ENCODE assay signal across 1 cellular context in genomic region chr4:189940178-189941004, GRCh38.
TF ChIP-seq lines count a peak whose summit lies in the region.

Gene FRG1 (plus strand): TSS chr4:189940872. CDS start chr4:189941010, 138 bp downstream.

TF ChIP-seq in HepG2, 621 proteins besides CTCF, POLR2A, EP300 and RAD21 (continued from another document and continues in another):
- TF ChIP-seq ZNF746 (CRISPR knock-in tag; IDR thresholded peaks at IDR 0.05), result peak; percentile 15; the same call in 1 of the 2 replicates
- TF ChIP-seq CENPX (CRISPR knock-in tag; IDR thresholded peaks at IDR 0.05), result no peak
- no peak for TF ChIP-seq ARNTL (CRISPR knock-in tag; IDR thresholded peaks at IDR 0.05)
- no peak for TF ChIP-seq CEBPB (IDR thresholded peaks at IDR 0.05; ENCODE audit: borderline replicate concordance, low read depth, low read length)
- peak; percentile 87 for TF ChIP-seq E2F5 (CRISPR knock-in tag; conservative IDR thresholded peaks at IDR 0.05)
- TF ChIP-seq GMEB2 (CRISPR knock-in tag; IDR thresholded peaks at IDR 0.05; ENCODE audit: low read depth), result peak; percentile 32; the same call in 1 of the 2 replicates
- no peak for TF ChIP-seq GLMP (CRISPR knock-in tag; IDR thresholded peaks at IDR 0.05; ENCODE audit: borderline replicate concordance)
- no peak for TF ChIP-seq NBN (conservative IDR thresholded peaks at IDR 0.05)
- TF ChIP-seq ZKSCAN1 (IDR thresholded peaks at IDR 0.05; ENCODE audit: low read length), result no peak
- TF ChIP-seq ZNF576 (CRISPR knock-in tag; IDR thresholded peaks at IDR 0.05), result peak; percentile 89
- TF ChIP-seq KLF15 (CRISPR knock-in tag; IDR thresholded peaks at IDR 0.05; ENCODE audit: borderline replicate concordance), result no peak
- peak; percentile 44; the same call in 1 of the 2 replicates for TF ChIP-seq ZBTB2 (CRISPR knock-in tag; IDR thresholded peaks at IDR 0.05; ENCODE audit: low read depth)
- TF ChIP-seq ZNF543 (CRISPR knock-in tag; IDR thresholded peaks at IDR 0.05), result peak; percentile 83; the same call in 1 of the 2 replicates
- TF ChIP-seq ZNF446 (CRISPR knock-in tag; IDR thresholded peaks at IDR 0.05), result 0 out of 2 replicates have a peak, but pooled peaks have one; percentile 87
- TF ChIP-seq ZNF552 (CRISPR knock-in tag; IDR thresholded peaks at IDR 0.05; ENCODE audit: borderline replicate concordance), result peak; percentile 85
- TF ChIP-seq ZNF468 (CRISPR knock-in tag; IDR thresholded peaks at IDR 0.05), result no peak
- no peak for TF ChIP-seq ZNF775 (CRISPR knock-in tag; IDR thresholded peaks at IDR 0.05; ENCODE audit: borderline replicate concordance)
- no peak for TF ChIP-seq STAT5B (CRISPR knock-in tag; IDR thresholded peaks at IDR 0.05)
- TF ChIP-seq ETV6 (CRISPR knock-in tag; conservative IDR thresholded peaks at IDR 0.05), result peak; percentile 76; the same call in 1 of the 2 replicates
- TF ChIP-seq ZNF616 (CRISPR knock-in tag; IDR thresholded peaks at IDR 0.05; ENCODE audit: low read depth), result peak; percentile 90; the same call in 1 of the 2 replicates
- peak; percentile 84; the same call in 1 of the 2 replicates for TF ChIP-seq ZNF556 (CRISPR knock-in tag; IDR thresholded peaks at IDR 0.05; ENCODE audit: borderline replicate concordance)
- TF ChIP-seq GLI4 (CRISPR knock-in tag; IDR thresholded peaks at IDR 0.05; ENCODE audit: borderline replicate concordance), result peak; percentile 77; the same call in 1 of the 2 replicates
- TF ChIP-seq MEF2D (CRISPR knock-in tag; IDR thresholded peaks at IDR 0.05), result peak; percentile 19; the same call in 1 of the 2 replicates
- peak; percentile 51; the same call in 1 of the 2 replicates for TF ChIP-seq NCOA2 (CRISPR knock-in tag; IDR thresholded peaks at IDR 0.05)
- peak; percentile 73; the same call in 1 of the 2 replicates for TF ChIP-seq ZNF331 (CRISPR knock-in tag; IDR thresholded peaks at IDR 0.05)
- TF ChIP-seq HIVEP1 (CRISPR knock-in tag; IDR thresholded peaks at IDR 0.05), result peak; percentile 32; the same call in 1 of the 2 replicates
- TF ChIP-seq SRY (CRISPR knock-in tag; IDR thresholded peaks at IDR 0.05), result no peak; the same call in 1 of the 2 replicates
- TF ChIP-seq SIN3B (IDR thresholded peaks at IDR 0.05; ENCODE audit: low read length), result peak; percentile 66
- TF ChIP-seq ZNF335 (CRISPR knock-in tag; IDR thresholded peaks at IDR 0.05), result peak; percentile 76; the same call in 1 of the 2 replicates
- TF ChIP-seq NFAT5 (CRISPR knock-in tag; IDR thresholded peaks at IDR 0.05), result no peak; the same call in 1 of the 2 replicates
- TF ChIP-seq GATA4 (IDR thresholded peaks at IDR 0.05; ENCODE audit: borderline replicate concordance, low read depth), result no peak
- peak; percentile 93 for TF ChIP-seq CREB3 (CRISPR knock-in tag; IDR thresholded peaks at IDR 0.05)
- TF ChIP-seq RERE (CRISPR knock-in tag; IDR thresholded peaks at IDR 0.05; ENCODE audit: low read depth), result no peak
- TF ChIP-seq ZNF687 (CRISPR knock-in tag; IDR thresholded peaks at IDR 0.05), result peak; percentile 98
- peak; percentile 83; the same call in 1 of the 2 replicates for TF ChIP-seq ZFP82 (CRISPR knock-in tag; IDR thresholded peaks at IDR 0.05; ENCODE audit: borderline replicate concordance)
